2 cellular contexts compared by ENCODE assay signal in the genomic region with DNA sequence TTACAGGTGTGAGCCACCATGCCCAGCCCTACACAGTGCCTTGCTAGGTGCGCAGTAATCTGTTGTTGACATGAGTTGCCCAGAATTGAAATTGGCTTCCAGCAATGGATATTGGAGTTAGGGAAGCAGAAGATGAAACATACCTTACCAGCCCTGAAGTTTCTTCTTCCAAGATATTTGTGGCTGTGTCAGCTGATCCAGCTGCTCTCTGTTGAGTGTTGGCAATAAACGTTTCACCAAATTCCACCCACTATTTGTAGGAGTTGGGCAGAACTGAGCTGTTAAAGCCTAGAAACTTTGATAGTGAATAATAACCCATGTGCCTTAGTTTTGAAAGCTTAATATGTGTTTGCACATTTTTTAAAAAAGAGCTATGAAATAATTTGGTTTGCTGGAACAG.
TF ChIP-seq lines count a peak whose summit lies in the region.

No MANE protein-coding gene starts in this region.

TF ChIP-seq in H1, 55 proteins besides CTCF, POLR2A, EP300 and RAD21 (continued from another document):
- TF ChIP-seq TEAD4 (IDR thresholded peaks at IDR 0.05; ENCODE audit: low read depth, low read length) (no peak), CREB1 (IDR thresholded peaks at IDR 0.05) (no peak), NANOG (IDR thresholded peaks at IDR 0.05; ENCODE audit: insufficient read depth, low read depth, low read length, poor library complexity, severe bottlenecking) (no peak), SP4 (IDR thresholded peaks at IDR 0.05; ENCODE audit: low read length) (no peak), SIN3A (conservative IDR thresholded peaks at IDR 0.05 in 1 of 2, IDR thresholded peaks at IDR 0.05 in 1 of 2; ENCODE audit: low read depth in 1 of 2, low read length in 2 of 2) (no peak), NRF1 (IDR thresholded peaks at IDR 0.05; ENCODE audit: low read depth, low read length) (no peak), EGR1 (IDR thresholded peaks at IDR 0.05; ENCODE audit: borderline replicate concordance, low read depth, low read length) (no peak), HDAC2 (IDR thresholded peaks at IDR 0.05; ENCODE audit: borderline replicate concordance in 1 of 2, low read depth in 2 of 2, low read length in 2 of 2) (no peak), MAFK (IDR thresholded peaks at IDR 0.05; ENCODE audit: low read depth, low read length) (no peak), RNF2 (IDR thresholded peaks at IDR 0.05; ENCODE audit: borderline replicate concordance, low read depth, low read length, missing control alignments, poor library complexity, severe bottlenecking) (no peak), TAF7 (optimal IDR thresholded peaks at IDR 0.05; ENCODE audit: borderline replicate concordance, low read depth, low read length) (no peak), PHF8 (conservative IDR thresholded peaks at IDR 0.05; ENCODE audit: low read depth, low read length) (no peak)

TF ChIP-seq in SK-N-SH, 30 proteins besides CTCF, POLR2A, EP300 and RAD21:
- TF ChIP-seq, protein P1, sequence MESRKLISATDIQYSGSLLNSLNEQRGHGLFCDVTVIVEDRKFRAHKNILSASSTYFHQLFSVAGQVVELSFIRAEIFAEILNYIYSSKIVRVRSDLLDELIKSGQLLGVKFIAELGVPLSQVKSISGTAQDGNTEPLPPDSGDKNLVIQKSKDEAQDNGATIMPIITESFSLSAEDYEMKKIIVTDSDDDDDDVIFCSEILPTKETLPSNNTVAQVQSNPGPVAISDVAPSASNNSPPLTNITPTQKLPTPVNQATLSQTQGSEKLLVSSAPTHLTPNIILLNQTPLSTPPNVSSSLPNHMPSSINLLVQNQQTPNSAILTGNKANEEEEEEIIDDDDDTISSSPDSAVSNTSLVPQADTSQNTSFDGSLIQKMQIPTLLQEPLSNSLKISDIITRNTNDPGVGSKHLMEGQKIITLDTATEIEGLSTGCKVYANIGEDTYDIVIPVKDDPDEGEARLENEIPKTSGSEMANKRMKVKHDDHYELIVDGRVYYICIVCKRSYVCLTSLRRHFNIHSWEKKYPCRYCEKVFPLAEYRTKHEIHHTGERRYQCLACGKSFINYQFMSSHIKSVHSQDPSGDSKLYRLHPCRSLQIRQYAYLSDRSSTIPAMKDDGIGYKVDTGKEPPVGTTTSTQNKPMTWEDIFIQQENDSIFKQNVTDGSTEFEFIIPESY (IDR thresholded peaks at IDR 0.05; ENCODE audit: borderline replicate concordance, low read depth) = no peak
- TF ChIP-seq GATA2 (CRISPR knock-in tag; IDR thresholded peaks at IDR 0.05) (no peak), SIN3A (IDR thresholded peaks at IDR 0.05; ENCODE audit: borderline replicate concordance, low read depth, low read length) (no peak), RFX5 (IDR thresholded peaks at IDR 0.05; ENCODE audit: low read length) (no peak), GABPA (IDR thresholded peaks at IDR 0.05; ENCODE audit: low read depth) (no peak), EZH2phosphoT487 (IDR thresholded peaks at IDR 0.05; ENCODE audit: borderline replicate concordance, low read depth) (no peak), RXRA (IDR thresholded peaks at IDR 0.05; ENCODE audit: borderline replicate concordance, low read depth) (no peak), TCF12 (IDR thresholded peaks at IDR 0.05) (no peak), YY1 (IDR thresholded peaks at IDR 0.05; ENCODE audit: low read depth) (no peak), CHD2 (IDR thresholded peaks at IDR 0.05; ENCODE audit: low read length, partially characterized antibody) (no peak)
- TF ChIP-seq, protein P2, sequence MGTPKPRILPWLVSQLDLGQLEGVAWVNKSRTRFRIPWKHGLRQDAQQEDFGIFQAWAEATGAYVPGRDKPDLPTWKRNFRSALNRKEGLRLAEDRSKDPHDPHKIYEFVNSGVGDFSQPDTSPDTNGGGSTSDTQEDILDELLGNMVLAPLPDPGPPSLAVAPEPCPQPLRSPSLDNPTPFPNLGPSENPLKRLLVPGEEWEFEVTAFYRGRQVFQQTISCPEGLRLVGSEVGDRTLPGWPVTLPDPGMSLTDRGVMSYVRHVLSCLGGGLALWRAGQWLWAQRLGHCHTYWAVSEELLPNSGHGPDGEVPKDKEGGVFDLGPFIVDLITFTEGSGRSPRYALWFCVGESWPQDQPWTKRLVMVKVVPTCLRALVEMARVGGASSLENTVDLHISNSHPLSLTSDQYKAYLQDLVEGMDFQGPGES (IDR thresholded peaks at IDR 0.05; ENCODE audit: low read depth, low read length) = no peak
- TF ChIP-seq, protein P3, sequence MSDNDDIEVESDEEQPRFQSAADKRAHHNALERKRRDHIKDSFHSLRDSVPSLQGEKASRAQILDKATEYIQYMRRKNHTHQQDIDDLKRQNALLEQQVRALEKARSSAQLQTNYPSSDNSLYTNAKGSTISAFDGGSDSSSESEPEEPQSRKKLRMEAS (IDR thresholded peaks at IDR 0.05; ENCODE audit: low read depth) = no peak
